In genomic region chr1:165545974-165546373, GRCh38 we compare ENCODE assay signal across 36 cellular contexts. TPM values are rescaled to one million over a fixed set of nuclear protein-coding genes. Genes with fewer than 3 reads are reported as not detected.
"Had no signal": no experiment of that assay in that cellular context is flagged by ENCODE, and none has a peak within 500 bp of the region (broad histone marks: within the 10 kb centered on the region; RNA-seq: fewer than 3 reads in every experiment).

No MANE protein-coding gene starts in this region.

- H3K4me1 Mint-ChIP-seq: activated B cell treated with CpG ODN at 0.5 μM for 24 hours, T-helper 17 cell had no signal

- DNase-seq: activated B cell treated with CpG ODN at 0.5 μM for 24 hours; activated CD4-positive, alpha-beta T cell treated with anti-CD3 and anti-CD28 coated beads for 48 hours; activated CD4-positive, alpha-beta T cell treated with anti-CD3 and anti-CD28 coated beads, Interleukin-2, amount 50 U/mL, for 1 hour; activated CD4-positive, alpha-beta T cell treated with anti-CD3 and anti-CD28 coated beads, Interleukin-2, amount 50 U/mL, for 48 hours; activated CD8-positive, alpha-beta memory T cell treated with anti-CD3 and anti-CD28 coated beads for 24 hours; activated CD8-positive, alpha-beta memory T cell treated with anti-CD3 and anti-CD28 coated beads, Interleukin-2, amount 50 U/mL, for 4 hours; activated CD8-positive, alpha-beta T cell treated with anti-CD3 and anti-CD28 coated beads for 36 hours; activated effector memory CD4-positive, alpha-beta T cell treated with Interleukin-2 at 50 U/mL for 16 hours; activated gamma-delta T cell treated with Interleukin-2 at 50 U/mL for 16 hours; activated naive CD4-positive, alpha-beta T cell treated with anti-CD3 and anti-CD28 coated beads, Interleukin-2, amount 50 U/mL, for 16 hours; activated naive CD4-positive, alpha-beta T cell treated with Interleukin-2 at 50 U/mL for 16 hours; activated T-cell treated with anti-CD3 and anti-CD28 coated beads, Interleukin-2, amount 50 U/mL, for 1 hour; activated T-cell treated with anti-CD3 and anti-CD28 coated beads, Interleukin-2, amount 50 U/mL, for 72 hours; amniotic stem cell; anterior cingulate cortex; brain microvascular endothelial cell; caudate nucleus; cortex of kidney; dermis blood vessel endothelial cell; effector CD4-positive, alpha-beta T cell; effector memory CD8-positive, alpha-beta T cell; erythroblast; esophagus squamous epithelium; foreskin fibroblast; glutamatergic neuron; heart left ventricle; T-helper 1 cell; T-helper 17 cell; T1000; WERI-Rb-1 had no signal

- H3K9me3 ChIP-seq: esophagus squamous epithelium, heart left ventricle had no signal

- H3K36me3 Mint-ChIP-seq: activated naive CD8-positive, alpha-beta T cell had no signal

- H3K27me3 ChIP-seq: brain microvascular endothelial cell had no signal

- H3K9me3 Mint-ChIP-seq: activated B cell treated with CpG ODN at 0.5 μM for 24 hours; activated CD8-positive, alpha-beta T cell treated with anti-CD3 and anti-CD28 coated beads for 36 hours; activated T-cell treated with anti-CD3 and anti-CD28 coated beads, Interleukin-2, amount 50 U/mL, for 72 hours; effector memory CD8-positive, alpha-beta T cell; T-helper 2 cell treated with Interferon-gamma antibody and Interleukin-4, amounts not matched to agents 5 μg/mL and 100 μg/mL, for 36 hours had no signal

- H3K27ac Mint-ChIP-seq: activated B cell treated with CpG ODN at 0.5 μM for 24 hours; activated CD8-positive, alpha-beta T cell treated with anti-CD3 and anti-CD28 coated beads for 36 hours; activated naive CD8-positive, alpha-beta T cell; activated T-cell treated with anti-CD3 and anti-CD28 coated beads, Interleukin-2, amount 50 U/mL, for 72 hours; effector memory CD8-positive, alpha-beta T cell; T-helper 17 cell; T-helper 2 cell treated with Interferon-gamma antibody and Interleukin-4, amounts not matched to agents 5 μg/mL and 100 μg/mL, for 36 hours had no signal

- H3K27ac ChIP-seq: brain microvascular endothelial cell, esophagus squamous epithelium, heart left ventricle, WERI-Rb-1 had no signal

- ATAC-seq: activated CD4-positive, CD25-positive, alpha-beta regulatory T cell treated with anti-CD3 and anti-CD28 coated beads, Interleukin-2, amount 50 U/mL, for 24 hours; activated CD8-positive, alpha-beta T cell treated with anti-CD3 and anti-CD28 coated beads for 36 hours; activated T-cell treated with anti-CD3 and anti-CD28 coated beads, Interleukin-2, amount 50 U/mL, for 72 hours; effector memory CD8-positive, alpha-beta T cell; heart left ventricle; T-helper 17 cell had no signal

- H3K4me3 Mint-ChIP-seq: activated B cell treated with CpG ODN at 0.5 μM for 24 hours; activated CD8-positive, alpha-beta T cell treated with anti-CD3 and anti-CD28 coated beads for 36 hours; activated naive CD8-positive, alpha-beta T cell; activated T-cell treated with anti-CD3 and anti-CD28 coated beads, Interleukin-2, amount 50 U/mL, for 72 hours; effector memory CD8-positive, alpha-beta T cell; T-helper 17 cell; T-helper 2 cell treated with Interferon-gamma antibody and Interleukin-4, amounts not matched to agents 5 μg/mL and 100 μg/mL, for 36 hours had no signal

- H3K36me3 ChIP-seq: brain microvascular endothelial cell, esophagus squamous epithelium, heart left ventricle, WERI-Rb-1 had no signal

- H3K4me3 ChIP-seq: esophagus squamous epithelium, heart left ventricle had no signal

RNA-seq across cellular contexts. Expression of gene LRRC52, which starts 2.2 kb away (rescaled TPM):
- total RNA-seq: activated B cell treated with CpG ODN at 0.5 μM for 24 hours; activated CD8-positive, alpha-beta T cell treated with anti-CD3 and anti-CD28 coated beads for 36 hours; activated T-cell treated with anti-CD3 and anti-CD28 coated beads, Interleukin-2, amount 50 U/mL, for 72 hours; astrocyte; chondrocyte; dermis blood vessel endothelial cell; esophagus squamous epithelium; frontal cortex; T-helper 17 cell had no signal
